In the genomic region with DNA sequence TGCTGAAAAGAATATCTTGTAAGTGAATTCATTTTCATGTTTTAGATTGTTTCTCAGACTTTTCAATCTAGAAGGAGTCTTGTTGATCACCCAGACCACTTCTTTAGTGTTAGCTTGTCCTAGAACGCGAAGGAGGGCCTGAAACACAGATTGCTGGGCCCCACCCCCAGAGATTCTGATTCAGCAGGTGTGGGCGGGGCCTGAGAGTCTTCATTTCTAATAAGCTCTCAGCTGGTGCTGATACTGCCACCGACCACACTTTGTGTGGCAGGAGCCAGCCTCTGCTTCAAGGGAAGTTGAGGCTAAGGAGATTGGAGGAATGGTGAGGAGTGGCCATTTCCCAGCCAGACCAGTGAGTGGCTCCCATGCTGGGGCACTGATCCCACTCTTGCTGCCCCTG, we compare ENCODE assay signal across 2 cellular contexts.
A peak's percentile ranks its signal among the peaks of the same experiment; 100 is the strongest.
TF ChIP-seq lines count a peak whose summit lies in the region.

No MANE protein-coding gene starts in this region.

TF ChIP-seq in GM23338, 12 proteins besides CTCF, POLR2A, EP300 and RAD21:
- TF ChIP-seq, protein P1, sequence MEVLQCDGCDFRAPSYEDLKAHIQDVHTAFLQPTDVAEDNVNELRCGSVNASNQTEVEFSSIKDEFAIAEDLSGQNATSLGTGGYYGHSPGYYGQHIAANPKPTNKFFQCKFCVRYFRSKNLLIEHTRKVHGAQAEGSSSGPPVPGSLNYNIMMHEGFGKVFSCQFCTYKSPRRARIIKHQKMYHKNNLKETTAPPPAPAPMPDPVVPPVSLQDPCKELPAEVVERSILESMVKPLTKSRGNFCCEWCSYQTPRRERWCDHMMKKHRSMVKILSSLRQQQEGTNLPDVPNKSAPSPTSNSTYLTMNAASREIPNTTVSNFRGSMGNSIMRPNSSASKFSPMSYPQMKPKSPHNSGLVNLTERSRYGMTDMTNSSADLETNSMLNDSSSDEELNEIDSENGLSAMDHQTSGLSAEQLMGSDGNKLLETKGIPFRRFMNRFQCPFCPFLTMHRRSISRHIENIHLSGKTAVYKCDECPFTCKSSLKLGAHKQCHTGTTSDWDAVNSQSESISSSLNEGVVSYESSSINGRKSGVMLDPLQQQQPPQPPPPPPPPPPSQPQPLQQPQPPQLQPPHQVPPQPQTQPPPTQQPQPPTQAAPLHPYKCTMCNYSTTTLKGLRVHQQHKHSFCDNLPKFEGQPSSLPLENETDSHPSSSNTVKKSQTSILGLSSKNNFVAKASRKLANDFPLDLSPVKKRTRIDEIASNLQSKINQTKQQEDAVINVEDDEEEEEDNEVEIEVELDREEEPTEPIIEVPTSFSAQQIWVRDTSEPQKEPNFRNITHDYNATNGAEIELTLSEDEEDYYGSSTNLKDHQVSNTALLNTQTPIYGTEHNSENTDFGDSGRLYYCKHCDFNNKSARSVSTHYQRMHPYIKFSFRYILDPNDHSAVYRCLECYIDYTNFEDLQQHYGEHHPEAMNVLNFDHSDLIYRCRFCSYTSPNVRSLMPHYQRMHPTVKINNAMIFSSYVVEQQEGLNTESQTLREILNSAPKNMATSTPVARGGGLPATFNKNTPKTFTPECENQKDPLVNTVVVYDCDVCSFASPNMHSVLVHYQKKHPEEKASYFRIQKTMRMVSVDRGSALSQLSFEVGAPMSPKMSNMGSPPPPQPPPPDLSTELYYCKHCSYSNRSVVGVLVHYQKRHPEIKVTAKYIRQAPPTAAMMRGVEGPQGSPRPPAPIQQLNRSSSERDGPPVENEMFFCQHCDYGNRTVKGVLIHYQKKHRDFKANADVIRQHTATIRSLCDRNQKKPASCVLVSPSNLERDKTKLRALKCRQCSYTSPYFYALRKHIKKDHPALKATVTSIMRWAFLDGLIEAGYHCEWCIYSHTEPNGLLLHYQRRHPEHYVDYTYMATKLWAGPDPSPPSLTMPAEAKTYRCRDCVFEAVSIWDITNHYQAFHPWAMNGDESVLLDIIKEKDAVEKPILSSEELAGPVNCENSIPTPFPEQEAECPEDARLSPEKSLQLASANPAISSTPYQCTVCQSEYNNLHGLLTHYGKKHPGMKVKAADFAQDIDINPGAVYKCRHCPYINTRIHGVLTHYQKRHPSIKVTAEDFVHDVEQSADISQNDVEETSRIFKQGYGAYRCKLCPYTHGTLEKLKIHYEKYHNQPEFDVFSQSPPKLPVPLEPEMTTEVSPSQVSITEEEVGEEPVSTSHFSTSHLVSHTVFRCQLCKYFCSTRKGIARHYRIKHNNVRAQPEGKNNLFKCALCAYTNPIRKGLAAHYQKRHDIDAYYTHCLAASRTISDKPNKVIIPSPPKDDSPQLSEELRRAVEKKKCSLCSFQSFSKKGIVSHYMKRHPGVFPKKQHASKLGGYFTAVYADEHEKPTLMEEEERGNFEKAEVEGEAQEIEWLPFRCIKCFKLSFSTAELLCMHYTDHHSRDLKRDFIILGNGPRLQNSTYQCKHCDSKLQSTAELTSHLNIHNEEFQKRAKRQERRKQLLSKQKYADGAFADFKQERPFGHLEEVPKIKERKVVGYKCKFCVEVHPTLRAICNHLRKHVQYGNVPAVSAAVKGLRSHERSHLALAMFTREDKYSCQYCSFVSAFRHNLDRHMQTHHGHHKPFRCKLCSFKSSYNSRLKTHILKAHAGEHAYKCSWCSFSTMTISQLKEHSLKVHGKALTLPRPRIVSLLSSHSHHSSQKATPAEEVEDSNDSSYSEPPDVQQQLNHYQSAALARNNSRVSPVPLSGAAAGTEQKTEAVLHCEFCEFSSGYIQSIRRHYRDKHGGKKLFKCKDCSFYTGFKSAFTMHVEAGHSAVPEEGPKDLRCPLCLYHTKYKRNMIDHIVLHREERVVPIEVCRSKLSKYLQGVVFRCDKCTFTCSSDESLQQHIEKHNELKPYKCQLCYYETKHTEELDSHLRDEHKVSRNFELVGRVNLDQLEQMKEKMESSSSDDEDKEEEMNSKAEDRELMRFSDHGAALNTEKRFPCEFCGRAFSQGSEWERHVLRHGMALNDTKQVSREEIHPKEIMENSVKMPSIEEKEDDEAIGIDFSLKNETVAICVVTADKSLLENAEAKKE (CRISPR knock-in tag; IDR thresholded peaks at IDR 0.05) = 0 out of 2 replicates have a peak, but pooled peaks have one; percentile 4
- TF ChIP-seq ZNF331 (CRISPR knock-in tag; IDR thresholded peaks at IDR 0.05; ENCODE audit: low read depth) = no peak
TF ChIP-seq in GM23338: peak in this region for 1.

TF ChIP-seq in HEK293, 187 proteins besides CTCF, POLR2A, EP300 and RAD21:
- TF ChIP-seq ZBTB20 (tag by site-specific recombination; IDR thresholded peaks at IDR 0.05) = peak; percentile 63; the same call in 1 of the 2 replicates
- TF ChIP-seq ZNF843 (tag by site-specific recombination; IDR thresholded peaks at IDR 0.05) = no peak
- TF ChIP-seq ZNF23 (tag by site-specific recombination; IDR thresholded peaks at IDR 0.05; ENCODE audit: borderline replicate concordance) = no peak
TF ChIP-seq in HEK293: peak in this region for 1.
